8 cellular contexts compared by ENCODE assay signal in the genomic region with DNA sequence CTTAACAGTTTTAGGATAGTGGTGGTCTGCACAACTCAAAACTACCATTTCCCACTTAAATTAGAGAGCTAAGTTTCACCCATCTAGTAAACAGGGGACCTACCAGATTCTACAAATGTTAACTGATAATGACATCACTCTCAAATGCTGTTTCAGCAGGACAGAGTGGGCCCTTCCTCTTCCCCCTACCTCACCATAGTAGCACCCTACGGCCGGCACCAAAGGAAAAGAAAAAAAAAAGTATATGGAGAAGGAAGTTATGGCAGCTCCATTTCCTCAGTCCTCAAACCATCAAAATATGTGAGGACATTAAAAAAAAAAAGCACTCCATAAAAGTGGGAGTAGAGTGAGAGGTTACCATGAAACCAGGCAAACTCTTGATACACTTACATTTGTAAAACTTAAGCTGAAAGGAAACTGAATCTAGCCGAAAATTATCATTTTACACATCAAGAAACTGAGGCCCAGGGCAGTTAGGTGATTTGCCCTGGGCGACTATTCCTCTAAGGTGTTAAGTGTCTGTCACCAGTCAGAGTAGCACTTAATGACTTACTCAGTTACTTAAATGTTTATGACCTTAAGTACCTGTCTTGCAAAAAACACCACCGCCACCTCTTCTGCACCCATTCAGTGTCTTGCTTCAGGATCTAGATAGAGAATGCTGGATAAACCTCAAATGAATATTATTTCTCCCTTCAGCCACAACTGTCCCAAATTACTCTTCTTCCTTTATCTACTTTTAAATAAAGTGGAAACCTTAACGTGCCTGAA. TPM values are rescaled to one million over a fixed set of nuclear protein-coding genes. Genes with fewer than 3 reads are reported as not detected.
A peak's percentile ranks its signal among the peaks of the same experiment; 100 is the strongest.
DNase-seq lines count a peak whose midpoint lies in the region; ATAC-seq lines count a peak whose summit lies in the region.

No MANE protein-coding gene starts in this region.

- peak overlapping the region; percentile 97 to 99 (median 98) for H3K27ac Mint-ChIP-seq in naive B cell

- no peaks in the 10 kb centered on the region for H3K9me3 Mint-ChIP-seq in naive B cell

- H3K4me1 Mint-ChIP-seq in naive B cell: peaks cover 60 to 91% (median 73%) of the 10 kb centered on the region in 3 donors

- DNase-seq in NCI-H1092 treated with DMSO at 0.1 percent for 48 hours (lab: John Stamatoyannopoulos, UW): peak; percentile 8
- DNase-seq in NCI-H1092 (lab: John Stamatoyannopoulos, UW): no peak
- DNase-seq in NCI-H526 treated with DMSO at 0.1 percent for 48 hours (lab: John Stamatoyannopoulos, UW): peak; percentile 41
- no peak for DNase-seq in naive B cell
- DNase-seq in HuH-7.5 (ENCODE audit: low spot score): no peak

- ATAC-seq in naive B cell (ENCODE audit: low read depth in 2 of 2): no peak
- no peak for ATAC-seq in HG03521 (IDR thresholded peaks at IDR 0.05; ENCODE audit: unreplicated experiment)
- ATAC-seq in HG02870 (IDR thresholded peaks at IDR 0.05; ENCODE audit: unreplicated experiment): no peak

- H3K27ac ChIP-seq in cingulate gyrus (ENCODE audit: low read depth, low read length): peak overlapping the region; percentile 23

- peak overlapping the region; percentile 87 to 100 (median 98) for H3K4me3 Mint-ChIP-seq in naive B cell

- peaks cover 0 to 8% (median 0%) of the 10 kb centered on the region in 3 donors for H3K27me3 Mint-ChIP-seq in naive B cell

- H3K36me3 Mint-ChIP-seq in naive B cell: peaks cover 5 to 11% of the 10 kb centered on the region in 2 donors

RNA-seq across cellular contexts. Expression of gene MSL2, which starts 2.7 kb away (rescaled TPM):
- polyA plus RNA-seq in naive B cell (ENCODE audit: low read depth in 6 of 6): 10 to 100 TPM; 24.4 to 60.5 (median 53.8) TPM

RNA-seq across cellular contexts. Expression of gene PCCB, which starts 56.7 kb away (rescaled TPM):
- 10 to 100 TPM; 26.4 to 54.8 (median 33.1) TPM for polyA plus RNA-seq in naive B cell (ENCODE audit: low read depth in 6 of 6)

Comparison
In these comparisons a context has a peak if more than half of its experiments do, and no peak if none do; other contexts are left out.
1. DNase-seq: peak in NCI-H1092 treated with DMSO at 0.1 percent for 48 hours (single experiment) and NCI-H526 treated with DMSO at 0.1 percent for 48 hours (single experiment); none in NCI-H1092 (single experiment), naive B cell (single experiment) and HuH-7.5 (single experiment).